24 cellular contexts compared by ENCODE assay signal in the genomic region with DNA sequence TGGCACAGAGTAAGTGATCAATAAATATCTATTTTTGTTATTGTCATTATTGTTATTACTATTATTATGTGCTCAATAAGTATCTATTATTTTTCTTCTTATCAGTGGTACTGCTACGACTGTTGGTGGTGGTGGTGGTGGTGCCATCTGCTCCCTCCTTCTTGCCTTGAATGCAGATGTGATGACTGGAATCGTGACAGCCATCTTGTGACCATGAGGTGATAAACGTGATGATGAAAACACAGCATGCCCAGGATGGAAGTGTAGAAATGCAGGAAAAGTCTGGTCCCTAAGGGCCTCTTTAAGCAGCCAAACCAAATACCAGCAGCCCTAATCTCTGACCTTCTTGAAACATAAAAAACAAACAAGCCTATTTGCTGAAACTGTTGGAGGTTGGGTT. TPM values are rescaled to one million over a fixed set of nuclear protein-coding genes. Genes with fewer than 3 reads are reported as not detected.
DNase-seq lines count a peak whose midpoint lies in the region; ATAC-seq and TF ChIP-seq lines count a peak whose summit lies in the region.
"Had no signal": no experiment of that assay in that cellular context is flagged by ENCODE, and none has a peak within 500 bp of the region (broad histone marks: within the 10 kb centered on the region; RNA-seq: fewer than 3 reads in every experiment).

No MANE protein-coding gene starts in this region.

- H3K9me3 Mint-ChIP-seq in neural progenitor cell, result no peaks in the 10 kb centered on the region
- peaks cover 7% of the 10 kb centered on the region for H3K9me3 Mint-ChIP-seq in endodermal cell
- H3K9me3 Mint-ChIP-seq: CD4-positive, alpha-beta T cell; CD8-positive, alpha-beta memory T cell; HFFc6 had no signal

- peak overlapping the region; percentile 49 for H3K4me3 Mint-ChIP-seq in neural progenitor cell
- H3K4me3 Mint-ChIP-seq in endodermal cell, result no peak overlapping the region
- H3K4me3 Mint-ChIP-seq: CD14-positive monocyte; CD4-positive, alpha-beta T cell; CD8-positive, alpha-beta memory T cell; GM23338; H9; HFFc6 had no signal

- H3F3A ChIP-seq in neural progenitor cell (ENCODE audit: low read depth), result no peaks in the 10 kb centered on the region

- H3K27ac ChIP-seq in HEK293 (ENCODE audit: extremely low read depth, low read depth, low read length) (no peak overlapping the region), neural progenitor cell (no peak overlapping the region), endodermal cell (ENCODE audit: low read depth, low read length) (no peak overlapping the region)
- H3K27ac ChIP-seq: A549; BLaER1 treated with 17β-estradiol and CSF1 and Interleukin-3, amounts not matched to agents 10 nM and 100 nM had no signal

- H3K36me3 ChIP-seq in HEK293 (ENCODE audit: control insufficient read depth in 2 of 2, insufficient read depth in 1 of 2, low read length in 2 of 2) (no peaks in the 10 kb centered on the region), neural progenitor cell (no peaks in the 10 kb centered on the region), endodermal cell (ENCODE audit: control insufficient read depth, insufficient read depth, low read length) (no peaks in the 10 kb centered on the region)
- H3K36me3 ChIP-seq: BE2C; BLaER1 treated with 17β-estradiol and CSF1 and Interleukin-3, amounts not matched to agents 10 nM and 100 nM had no signal

- no peak for ATAC-seq in HG03571 (IDR thresholded peaks at IDR 0.05; ENCODE audit: unreplicated experiment)
- no peak for ATAC-seq in HG03432 (IDR thresholded peaks at IDR 0.05; ENCODE audit: unreplicated experiment)
- ATAC-seq: A549, GM12878, GM23338, HCT116 had no signal

- no peak overlapping the region for H2AFZ ChIP-seq in neural progenitor cell (replicated peaks)
- H2AFZ ChIP-seq: GM23338 had no signal

- CTCF ChIA-PET in HEK293 (lab: Yijun Ruan, JAX), result interaction anchor here (2.9 kb wide), 1 partner anchor 28 kb away, joined by 13 read pairs; no protein-coding TSS in a partner anchor

- H3K4me1 Mint-ChIP-seq in neural progenitor cell (peaks cover 7% of the 10 kb centered on the region), endodermal cell (peaks cover 7% of the 10 kb centered on the region)

- H3K9ac ChIP-seq in neural progenitor cell (no peak overlapping the region), endodermal cell (ENCODE audit: extremely low read depth, low read length, poor library complexity, severe bottlenecking) (no peak overlapping the region)
- H3K9ac ChIP-seq: BLaER1 treated with 17β-estradiol and CSF1 and Interleukin-3, amounts not matched to agents 10 nM and 100 nM had no signal

- no peak overlapping the region for H3K4me2 ChIP-seq in neural progenitor cell
- H3K4me2 ChIP-seq: A549; BLaER1 treated with 17β-estradiol and CSF1 and Interleukin-3, amounts not matched to agents 10 nM and 100 nM; GM23338 had no signal

- H3K79me2 ChIP-seq in neural progenitor cell (ENCODE audit: low read depth), result no peaks in the 10 kb centered on the region

- POLR2A ChIA-PET in HEK293 (lab: Yijun Ruan, JAX), result no interaction called here

- no peaks in the 10 kb centered on the region for H4K20me1 ChIP-seq in neural progenitor cell (ENCODE audit: low read depth)
- H4K20me1 ChIP-seq: BLaER1 treated with 17β-estradiol and CSF1 and Interleukin-3, amounts not matched to agents 10 nM and 100 nM had no signal

- peaks cover 54% of the 10 kb centered on the region for H3K27me3 ChIP-seq in neural progenitor cell
- peaks cover 18% of the 10 kb centered on the region for H3K27me3 ChIP-seq in endodermal cell (ENCODE audit: control insufficient read depth, insufficient read depth, low read length, poor library complexity, severe bottlenecking)
- H3K27me3 ChIP-seq: BE2C; BLaER1 treated with 17β-estradiol and CSF1 and Interleukin-3, amounts not matched to agents 10 nM and 100 nM had no signal

- H3K27me3 Mint-ChIP-seq in neural progenitor cell (ENCODE audit: insufficient read depth, low read depth), result peaks cover 24% of the 10 kb centered on the region
- H3K27me3 Mint-ChIP-seq in endodermal cell (ENCODE audit: insufficient read depth), result peaks cover 82% of the 10 kb centered on the region

- TF ChIP-seq CTCF in HEK293 (tag by site-specific recombination; IDR thresholded peaks at IDR 0.05) (no peak), choroid plexus epithelial cell (conservative IDR thresholded peaks at IDR 0.05; ENCODE audit: low read depth, low read length) (no peak), neural progenitor cell (IDR thresholded peaks at IDR 0.05) (no peak), endodermal cell (conservative IDR thresholded peaks at IDR 0.05) (no peak)

- H3K9me3 ChIP-seq in HEK293 (ENCODE audit: control insufficient read depth, insufficient read depth, low read depth, low read length) (no peaks in the 10 kb centered on the region), neural progenitor cell (ENCODE audit: low read depth) (no peaks in the 10 kb centered on the region), endodermal cell (ENCODE audit: control insufficient read depth, low read length) (no peaks in the 10 kb centered on the region)
- H3K9me3 ChIP-seq: A549, BE2C had no signal

- H3K4me3 ChIP-seq in HEK293 (ENCODE audit: low read depth, low read length) (no peak overlapping the region), choroid plexus epithelial cell (ENCODE audit: low read depth, low read length) (no peak overlapping the region), neural progenitor cell (no peak overlapping the region), endodermal cell (ENCODE audit: low read length) (no peak overlapping the region)
- H3K4me3 ChIP-seq: A549; BLaER1 treated with 17β-estradiol and CSF1 and Interleukin-3, amounts not matched to agents 10 nM and 100 nM; GM12878; GM23338 had no signal

- H3K27ac Mint-ChIP-seq in neural progenitor cell, result no peak overlapping the region
- no peak overlapping the region for H3K27ac Mint-ChIP-seq in endodermal cell
- H3K27ac Mint-ChIP-seq: CD4-positive, alpha-beta T cell; CD8-positive, alpha-beta memory T cell; GM23338; H9; HFFc6 had no signal

- H3K36me3 Mint-ChIP-seq in neural progenitor cell, result no peaks in the 10 kb centered on the region
- H3K36me3 Mint-ChIP-seq in endodermal cell (ENCODE audit: low read depth), result no peaks in the 10 kb centered on the region
- H3K36me3 Mint-ChIP-seq: CD8-positive, alpha-beta memory T cell had no signal

- H3K4me1 ChIP-seq in HEK293 (ENCODE audit: control insufficient read depth, insufficient read depth, low read length), result no peaks in the 10 kb centered on the region
- H3K4me1 ChIP-seq in neural progenitor cell, result no peaks in the 10 kb centered on the region
- H3K4me1 ChIP-seq in endodermal cell (ENCODE audit: control insufficient read depth, insufficient read depth, low read length), result peaks cover 7% of the 10 kb centered on the region
- H3K4me1 ChIP-seq: A549 had no signal

- peak; percentile 22 for DNase-seq in choroid plexus epithelial cell (ENCODE audit: low read depth)
- DNase-seq in neural progenitor cell (ENCODE audit: low spot score), result no peak
- DNase-seq in endodermal cell, result no peak
- DNase-seq: 8988T; ACHN; AML-193; BE2C; CD4-positive, alpha-beta T cell; CD8-positive, alpha-beta memory T cell; DMS 273 treated with DMSO at 0.1 percent for 48 hours; DMS79; EL; GDM1; H9; HFFc6 had no signal

- WGBS in endodermal cell (ENCODE audit: insufficient coverage in 1 of 2, insufficient read length in 1 of 2), 2 experiments, result 86% methylated on average over 2 of the region's 3 CpGs; no CpG with 5 or more reads in 1 of the 2 experiments

TF ChIP-seq in HEK293, 187 proteins besides CTCF, POLR2A, EP300 and RAD21 (continues in another document):
- TF ChIP-seq ZNF350 (tag by site-specific recombination; IDR thresholded peaks at IDR 0.05), result no peak
- no peak for TF ChIP-seq ZNF521 (tag by site-specific recombination; IDR thresholded peaks at IDR 0.05)
- no peak for TF ChIP-seq ZNF23 (tag by site-specific recombination; IDR thresholded peaks at IDR 0.05; ENCODE audit: borderline replicate concordance)
- TF ChIP-seq, protein P1, sequence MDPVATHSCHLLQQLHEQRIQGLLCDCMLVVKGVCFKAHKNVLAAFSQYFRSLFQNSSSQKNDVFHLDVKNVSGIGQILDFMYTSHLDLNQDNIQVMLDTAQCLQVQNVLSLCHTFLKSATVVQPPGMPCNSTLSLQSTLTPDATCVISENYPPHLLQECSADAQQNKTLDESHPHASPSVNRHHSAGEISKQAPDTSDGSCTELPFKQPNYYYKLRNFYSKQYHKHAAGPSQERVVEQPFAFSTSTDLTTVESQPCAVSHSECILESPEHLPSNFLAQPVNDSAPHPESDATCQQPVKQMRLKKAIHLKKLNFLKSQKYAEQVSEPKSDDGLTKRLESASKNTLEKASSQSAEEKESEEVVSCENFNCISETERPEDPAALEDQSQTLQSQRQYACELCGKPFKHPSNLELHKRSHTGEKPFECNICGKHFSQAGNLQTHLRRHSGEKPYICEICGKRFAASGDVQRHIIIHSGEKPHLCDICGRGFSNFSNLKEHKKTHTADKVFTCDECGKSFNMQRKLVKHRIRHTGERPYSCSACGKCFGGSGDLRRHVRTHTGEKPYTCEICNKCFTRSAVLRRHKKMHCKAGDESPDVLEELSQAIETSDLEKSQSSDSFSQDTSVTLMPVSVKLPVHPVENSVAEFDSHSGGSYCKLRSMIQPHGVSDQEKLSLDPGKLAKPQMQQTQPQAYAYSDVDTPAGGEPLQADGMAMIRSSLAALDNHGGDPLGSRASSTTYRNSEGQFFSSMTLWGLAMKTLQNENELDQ (tag by site-specific recombination; IDR thresholded peaks at IDR 0.05; ENCODE audit: low read depth), result no peak
- TF ChIP-seq, protein P2, sequence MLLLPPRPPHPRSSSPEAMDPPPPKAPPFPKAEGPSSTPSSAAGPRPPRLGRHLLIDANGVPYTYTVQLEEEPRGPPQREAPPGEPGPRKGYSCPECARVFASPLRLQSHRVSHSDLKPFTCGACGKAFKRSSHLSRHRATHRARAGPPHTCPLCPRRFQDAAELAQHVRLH (tag by site-specific recombination; IDR thresholded peaks at IDR 0.05), result peak; percentile 55; the same call in 1 of the 2 replicates
- TF ChIP-seq ZSCAN16 (tag by site-specific recombination; IDR thresholded peaks at IDR 0.05), result no peak

RNA-seq across cellular contexts. Expression of a gene that starts 22.4 kb away (rescaled TPM):
- total RNA-seq in neural progenitor cell (ENCODE audit: low replicate concordance) (0.12 TPM in 1 of 2 replicates, not detected in the other), endodermal cell (1 to 10 TPM in 1 of 2 donors, under 1 TPM in 1; 0.58 to 1.3 TPM)
- polyA plus RNA-seq in endodermal cell (2013, experiment 1 of 2), result 0.43 TPM
- not detected for polyA plus RNA-seq in endodermal cell (2013, experiment 2 of 2)
- total RNA-seq: CD4-positive, alpha-beta T cell; HFFc6 had no signal
- polyA plus RNA-seq: CD8-positive, alpha-beta memory T cell; GM23338 had no signal
